ENCODE assay signal across 8 cellular contexts in the genomic region with DNA sequence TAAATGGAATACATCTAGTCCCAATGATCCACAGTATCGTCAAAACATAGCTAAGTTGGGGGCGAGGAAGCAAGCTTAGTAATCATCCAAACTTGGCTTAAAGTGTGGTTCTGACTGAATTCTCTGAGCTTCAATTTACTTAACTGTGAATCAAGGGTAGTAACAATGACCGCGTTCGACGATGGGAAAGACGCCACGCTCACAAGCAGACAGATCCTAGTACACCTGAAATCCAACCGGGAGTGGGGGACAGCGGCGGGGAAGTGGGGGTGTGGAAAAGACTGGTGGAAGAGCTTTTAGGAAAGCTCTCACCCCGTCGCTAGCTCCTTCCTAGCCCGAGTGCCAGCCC. TPM values are rescaled to one million over a fixed set of nuclear protein-coding genes. Genes with fewer than 3 reads are reported as not detected.
A peak's percentile ranks its signal among the peaks of the same experiment; 100 is the strongest.
DNase-seq lines count a peak whose midpoint lies in the region; ATAC-seq and TF ChIP-seq lines count a peak whose summit lies in the region.

No MANE protein-coding gene starts in this region.

- intact Hi-C loops in activated naive CD4-positive, alpha-beta T cell treated with anti-CD3 and anti-CD28 coated beads for 36 hours (cut with micrococcal nuclease): loop anchor here (1.0 to 5.0 kb wide), 4 partner anchors 58 to 450 kb away; a partner anchor contains a TSS

- peak overlapping the region; percentile 88 for H3K27ac Mint-ChIP-seq in activated naive CD4-positive, alpha-beta T cell treated with anti-CD3 and anti-CD28 coated beads for 36 hours
- H3K27ac Mint-ChIP-seq in naive thymus-derived CD8-positive, alpha-beta T cell: peak overlapping the region; percentile 95 to 99 (median 97)

- H3K4me3 ChIP-seq in LNCaP clone FGC (ENCODE audit: low read depth, low read length) (peak overlapping the region; percentile 76), coronary artery (peak overlapping the region; percentile 80)

- peak overlapping the region; percentile 99 for H3K4me3 Mint-ChIP-seq in activated naive CD4-positive, alpha-beta T cell treated with anti-CD3 and anti-CD28 coated beads for 36 hours
- peak overlapping the region; percentile 98 to 100 (median 99) for H3K4me3 Mint-ChIP-seq in naive thymus-derived CD8-positive, alpha-beta T cell

- no peaks in the 10 kb centered on the region for H3K27me3 Mint-ChIP-seq in activated naive CD4-positive, alpha-beta T cell treated with anti-CD3 and anti-CD28 coated beads for 36 hours (ENCODE audit: low read depth)
- H3K27me3 Mint-ChIP-seq in naive thymus-derived CD8-positive, alpha-beta T cell: no peaks in the 10 kb centered on the region

- CTCF ChIA-PET in activated naive CD4-positive, alpha-beta T cell treated with anti-CD3 and anti-CD28 coated beads for 36 hours (lab: Charles Lee): interaction anchor here (0.8 to 2.1 kb wide), 2 partner anchors 13 to 70 kb away, joined by 3 to 12 read pairs; no protein-coding TSS in a partner anchor

- POLR2A ChIA-PET in naive thymus-derived CD8-positive, alpha-beta T cell (lab: Charles Lee): interaction anchor here (1.1 to 1.6 kb wide), 4 partner anchors 10 to 283 kb away, joined by 3 to 7 read pairs (median 4); a partner anchor contains a TSS

- no peak for DNase-seq in activated naive CD4-positive, alpha-beta T cell treated with anti-CD3 and anti-CD28 coated beads for 36 hours
- DNase-seq in activated naive CD4-positive, alpha-beta T cell (lab: John Stamatoyannopoulos, UW): no peak
- peak; percentile 4 for DNase-seq in LNCaP clone FGC (ENCODE audit: low read depth)
- no peak for DNase-seq in coronary artery (ENCODE audit: low spot score)
- DNase-seq in naive thymus-derived CD8-positive, alpha-beta T cell: peak in 1 of 10 donors; percentile 0
- DNase-seq in CD1c-positive myeloid dendritic cell (ENCODE audit: extremely low spot score): no peak
- DNase-seq in GM13976 (ENCODE audit: low spot score): no peak

- TF ChIP-seq CTCF in LNCaP clone FGC (IDR thresholded peaks at IDR 0.05; ENCODE audit: control insufficient read depth, extremely low read depth, insufficient read depth) (no peak), coronary artery (IDR thresholded peaks at IDR 0.05) (no peak), GM13976 (IDR thresholded peaks at IDR 0.05; ENCODE audit: borderline replicate concordance, control extremely low read depth, extremely low read depth, insufficient read depth, missing control alignments) (no peak)

- H3K9me3 Mint-ChIP-seq in activated naive CD4-positive, alpha-beta T cell treated with anti-CD3 and anti-CD28 coated beads for 36 hours: no peaks in the 10 kb centered on the region
- peaks cover 0 to 4% (median 0%) of the 10 kb centered on the region in 9 donors for H3K9me3 Mint-ChIP-seq in naive thymus-derived CD8-positive, alpha-beta T cell

- peak overlapping the region; percentile 85 to 90 for H3K27ac ChIP-seq in coronary artery

- peak; percentile 13 for ATAC-seq in naive thymus-derived CD8-positive, alpha-beta T cell
- ATAC-seq in GM18519 (IDR thresholded peaks at IDR 0.05; ENCODE audit: low FRiP score, unreplicated experiment): no peak

- in situ Hi-C loops in GM13976 (cut with MboI; ENCODE audit: low sequenced_read_pairs, unreplicated experiment): no loop called here

- peaks cover 10% of the 10 kb centered on the region for H3K36me3 Mint-ChIP-seq in activated naive CD4-positive, alpha-beta T cell treated with anti-CD3 and anti-CD28 coated beads for 36 hours (ENCODE audit: low read depth)
- H3K36me3 Mint-ChIP-seq in naive thymus-derived CD8-positive, alpha-beta T cell: peaks cover 8 to 9% (median 9%) of the 10 kb centered on the region in 3 donors

- peaks cover 36% of the 10 kb centered on the region for H3K4me1 Mint-ChIP-seq in activated naive CD4-positive, alpha-beta T cell treated with anti-CD3 and anti-CD28 coated beads for 36 hours (ENCODE audit: low read depth)
- H3K4me1 Mint-ChIP-seq in naive thymus-derived CD8-positive, alpha-beta T cell: peaks cover 23 to 54% (median 49%) of the 10 kb centered on the region in 4 donors

RNA-seq across cellular contexts. Expression of a gene that starts 0.4 kb away (rescaled TPM):
- total RNA-seq in activated naive CD4-positive, alpha-beta T cell treated with anti-CD3 and anti-CD28 coated beads for 36 hours: 10 to 100 TPM; 48.4 to 54.8 TPM
- total RNA-seq in naive thymus-derived CD8-positive, alpha-beta T cell: 10 to 100 TPM; 33.7 to 36.8 TPM
- polyA plus RNA-seq in naive thymus-derived CD8-positive, alpha-beta T cell: 10 to 100 TPM; 50.7 to 59.1 (median 57.6) TPM

RNA-seq across cellular contexts. Expression of a gene that starts 57.8 kb away (rescaled TPM):
- total RNA-seq in activated naive CD4-positive, alpha-beta T cell treated with anti-CD3 and anti-CD28 coated beads for 36 hours: 1 to 10 TPM; 7.3 to 8.0 TPM
- total RNA-seq in naive thymus-derived CD8-positive, alpha-beta T cell: 10 to 100 TPM; 18.6 to 19.9 TPM
- 10 to 100 TPM; 13.2 to 16.6 (median 15.7) TPM for polyA plus RNA-seq in naive thymus-derived CD8-positive, alpha-beta T cell
